10 cellular contexts compared by ENCODE assay signal in genomic region chr19:17620696-17621095, GRCh38.
"Had no signal": no experiment of that assay in that cellular context is flagged by ENCODE, and none has a peak within 500 bp of the region (broad histone marks: within the 10 kb centered on the region; RNA-seq: fewer than 3 reads in every experiment).

No MANE protein-coding gene starts in this region.

- FAIRE-seq: HepG2 had no signal

- H2AFZ ChIP-seq: GM23248 had no signal

- H3K4me3 ChIP-seq: GM23248, HAP-1 had no signal

- H3K27ac Mint-ChIP-seq: HFFc6 had no signal

- DNase-seq: GM23248, GOT3, H7, HFFc6, KBM-7 had no signal

- H3K9ac ChIP-seq: GM23248 had no signal

- H3K27ac ChIP-seq: GM23248, HL-60 had no signal

- H3K36me3 ChIP-seq: HAP-1 had no signal

- H3K36me3 Mint-ChIP-seq: IgD-negative memory B cell had no signal

- ATAC-seq: HCT116, HepG2 had no signal

- H3K4me3 Mint-ChIP-seq: HFFc6, IgD-negative memory B cell had no signal
